In genomic region chr1:145978860-145979745, GRCh38 we compare ENCODE assay signal across 8 cellular contexts. TPM values are rescaled to one million over a fixed set of nuclear protein-coding genes. Genes with fewer than 3 reads are reported as not detected.
DNase-seq lines count a peak whose midpoint lies in the region; ATAC-seq and TF ChIP-seq lines count a peak whose summit lies in the region.

No MANE protein-coding gene starts in this region.

- H3K27me3 Mint-ChIP-seq in GM23338 (ENCODE audit: insufficient read depth, low read depth, poor library complexity), result peaks cover 2% of the 10 kb centered on the region

- no peaks in the 10 kb centered on the region for H3K9me3 ChIP-seq in thyroid gland

- no peak overlapping the region for H3K27ac Mint-ChIP-seq in GM23338

- H3K9me2 ChIP-seq in GM23338 (ENCODE audit: insufficient read depth), result no peaks in the 10 kb centered on the region

- peaks cover 9% of the 10 kb centered on the region for H3K4me1 Mint-ChIP-seq in GM23338

- 15 to 20% methylated on average over 9 of the region's 9 CpGs for WGBS in thyroid gland, 2 donors

- H3K4me1 ChIP-seq in GM23338 (ENCODE audit: insufficient read depth) (peaks cover 17% of the 10 kb centered on the region), thyroid gland (peaks cover 58 to 68% of the 10 kb centered on the region in 2 donors)

- H3K4me2 ChIP-seq in GM23338, result peak overlapping the region; percentile 54

- no peaks in the 10 kb centered on the region for H3K36me3 Mint-ChIP-seq in GM23338 (ENCODE audit: low read depth)

- DNase-seq in EL, result peak; percentile 100
- DNase-seq in GM23338 (ENCODE audit: low spot score), result peak; percentile 98
- peak; percentile 100 for DNase-seq in Kasumi-1 (lab: John Stamatoyannopoulos, UW)
- peak; percentile 91 for DNase-seq in SIG-M5 (lab: John Stamatoyannopoulos, UW)
- peak; percentile 80 for DNase-seq in activated naive CD4-positive, alpha-beta T cell treated with Interleukin-2 at 50 U/mL for 16 hours
- DNase-seq in globus pallidus (ENCODE audit: low spot score), result peak; percentile 98
- DNase-seq in non-pigmented ciliary epithelial cell (ENCODE audit: low read depth), result peak; percentile 100
- DNase-seq in thyroid gland, result peak; percentile 96

- no peaks in the 10 kb centered on the region for H3K36me3 ChIP-seq in GM23338 (ENCODE audit: insufficient read depth)
- H3K36me3 ChIP-seq in thyroid gland, result no peaks in the 10 kb centered on the region

- peak overlapping the region; percentile 91 for H3K27ac ChIP-seq in GM23338 (ENCODE audit: low read depth)
- peak overlapping the region; percentile 91 to 98 (median 96) for H3K27ac ChIP-seq in thyroid gland

- intact Hi-C loops in thyroid gland (cut with DNase I), result no loop called here

- peak; percentile 94 for ATAC-seq in GM23338

- peak; percentile 51 to 54 for TF ChIP-seq CTCF in GM23338 (conservative IDR thresholded peaks at IDR 0.05; ENCODE audit: low read depth in 2 of 2)
- TF ChIP-seq CTCF in thyroid gland (IDR thresholded peaks at IDR 0.05), result peak in 1 of 6 experiments; percentile 10

- no peaks in the 10 kb centered on the region for H3K79me2 ChIP-seq in GM23338 (replicated peaks; ENCODE audit: insufficient read depth)

- no peaks in the 10 kb centered on the region for H3F3A ChIP-seq in GM23338 (replicated peaks; ENCODE audit: low read depth)

- H3K27me3 ChIP-seq in GM23338 (ENCODE audit: insufficient read depth), result no peaks in the 10 kb centered on the region
- no peaks in the 10 kb centered on the region for H3K27me3 ChIP-seq in thyroid gland

- H2AFZ ChIP-seq in GM23338, result no peak overlapping the region

- H3K4me3 Mint-ChIP-seq in GM23338, result no peak overlapping the region

- peak; percentile 45 to 95 for TF ChIP-seq POLR2A in thyroid gland (IDR thresholded peaks at IDR 0.05)

- no peaks in the 10 kb centered on the region for H4K20me1 ChIP-seq in GM23338 (replicated peaks; ENCODE audit: insufficient read depth)

- H3K9me3 Mint-ChIP-seq in GM23338, result no peaks in the 10 kb centered on the region

- H3K4me3 ChIP-seq in GM23338, result peak overlapping the region; percentile 36
- H3K4me3 ChIP-seq in thyroid gland (replicated peaks in 1 of 3), result peak overlapping the region in 1 of 3 donors; percentile 18

TF ChIP-seq in GM23338, 12 proteins besides CTCF, POLR2A, EP300 and RAD21 (continues in another document):
- TF ChIP-seq JUNB (IDR thresholded peaks at IDR 0.05; ENCODE audit: unreplicated experiment), result no peak
- TF ChIP-seq ETS1 (IDR thresholded peaks at IDR 0.05), result no peak
- TF ChIP-seq CREB1 (CRISPR knock-in tag; IDR thresholded peaks at IDR 0.05; ENCODE audit: low read depth), result peak; percentile 54; the same call in 1 of the 2 replicates
- TF ChIP-seq EZH2 (IDR thresholded peaks at IDR 0.05; ENCODE audit: low read depth, unreplicated experiment), result no peak
- TF ChIP-seq STAT1 (IDR thresholded peaks at IDR 0.05; ENCODE audit: unreplicated experiment), result no peak
- TF ChIP-seq ZNF114 (CRISPR knock-in tag; IDR thresholded peaks at IDR 0.05), result no peak
- TF ChIP-seq ZNF331 (CRISPR knock-in tag; IDR thresholded peaks at IDR 0.05; ENCODE audit: low read depth), result no peak
- no peak for TF ChIP-seq NANOG (IDR thresholded peaks at IDR 0.05; ENCODE audit: borderline replicate concordance)
- TF ChIP-seq EZH2phosphoT487 (IDR thresholded peaks at IDR 0.05; ENCODE audit: unreplicated experiment), result no peak
- no peak for TF ChIP-seq REST (IDR thresholded peaks at IDR 0.05; ENCODE audit: unreplicated experiment)
- TF ChIP-seq POLR2AphosphoS5 (IDR thresholded peaks at IDR 0.05; ENCODE audit: low read depth), result peak; percentile 51; the same call in 1 of the 2 replicates

RNA-seq across cellular contexts. Expression of gene POLR3GL, which starts 14.6 kb away (rescaled TPM):
- total RNA-seq in GM23338 (2014; rRNA removed; shearing (Covaris generic)), result 0.82 and 3.1 TPM in 2 replicates
- 9.5 and 9.8 TPM in 2 replicates for polyA plus RNA-seq in GM23338 (2016; fragmentation: Nextera tagmentation; extraction: Ambion mirVana)
- total RNA-seq in thyroid gland, result 10 to 100 TPM; 12.5 to 36.4 (median 22.7) TPM

RNA-seq across cellular contexts. Expression of gene ANKRD34A, which starts 14.7 kb away (rescaled TPM):
- 0.35 and 2.2 TPM in 2 replicates for total RNA-seq in GM23338 (2014; rRNA removed; shearing (Covaris generic))
- polyA plus RNA-seq in GM23338 (2016; fragmentation: Nextera tagmentation; extraction: Ambion mirVana), result 0.09 and 0.16 TPM in 2 replicates
- total RNA-seq in thyroid gland, result 1 to 10 TPM in 2 of 4 donors, under 1 TPM in 2; 0.13 to 2.0 (median 0.97) TPM

RNA-seq across cellular contexts. Expression of gene TXNIP, which starts 17.3 kb away (rescaled TPM):
- 29.1 and 31.5 TPM in 2 replicates for total RNA-seq in GM23338 (2014; rRNA removed; shearing (Covaris generic))
- 19.5 and 22.8 TPM in 2 replicates for polyA plus RNA-seq in GM23338 (2016; fragmentation: Nextera tagmentation; extraction: Ambion mirVana)
- 1,000 to 10,000 TPM in 2 of 4 donors, 100 to 1,000 TPM in 2; 739 to 2,947 (median 1,128) TPM for total RNA-seq in thyroid gland

RNA-seq across cellular contexts. Expression of gene LIX1L, which starts 21.3 kb away (rescaled TPM):
- 2.5 and 2.6 TPM in 2 replicates for total RNA-seq in GM23338 (2014; rRNA removed; shearing (Covaris generic))
- 0.76 and 1.1 TPM in 2 replicates for polyA plus RNA-seq in GM23338 (2016; fragmentation: Nextera tagmentation; extraction: Ambion mirVana)
- 10 to 100 TPM; 18.7 to 26.9 (median 20.3) TPM for total RNA-seq in thyroid gland

RNA-seq across cellular contexts. Expression of gene HJV, which starts 42.4 kb away (rescaled TPM):
- 0.23 and 0.42 TPM in 2 replicates for total RNA-seq in GM23338 (2014; rRNA removed; shearing (Covaris generic))
- polyA plus RNA-seq in GM23338 (2016; fragmentation: Nextera tagmentation; extraction: Ambion mirVana), result 0.45 and 0.99 TPM in 2 replicates
- total RNA-seq in thyroid gland, result not detected

Comparison
In these comparisons a context has a peak if more than half of its experiments do, and no peak if none do; other contexts are left out.
1. RNA of gene TXNIP, which starts 17.3 kb away (total RNA-seq): 739 to 2,947 TPM in thyroid gland; 29.1 to 31.5 TPM in GM23338; every median in the first group is over 10 times any median in the second.
2. Peak in every context shown above with its lines, with median percentiles within 50 percentile points of each other: DNase-seq.